9 cellular contexts compared by ENCODE assay signal in genomic region chr5:143403357-143403606, GRCh38. TPM values are rescaled to one million over a fixed set of nuclear protein-coding genes. Genes with fewer than 3 reads are reported as not detected.
DNase-seq lines count a peak whose midpoint lies in the region; ATAC-seq, FAIRE-seq and TF ChIP-seq lines count a peak whose summit lies in the region.
"Had no signal": no experiment of that assay in that cellular context is flagged by ENCODE, and none has a peak within 500 bp of the region (broad histone marks: within the 10 kb centered on the region; RNA-seq: fewer than 3 reads in every experiment).

No MANE protein-coding gene starts in this region.

- H3K4me2 ChIP-seq in keratinocyte (ENCODE audit: control insufficient read depth, extremely low read depth, insufficient read depth, low read depth, low read length), result no peak overlapping the region

- H3K27me3 Mint-ChIP-seq in activated naive CD8-positive, alpha-beta T cell treated with anti-CD3 and anti-CD28 coated beads, Interleukin-2, amount 50 U/mL, for 24 hours, result no peaks in the 10 kb centered on the region

- H3K9me3 ChIP-seq in keratinocyte (ENCODE audit: control insufficient read depth, low read depth, low read length) (no peaks in the 10 kb centered on the region), stomach smooth muscle (ENCODE audit: control insufficient read depth in 2 of 2, low read length in 2 of 2) (no peaks in the 10 kb centered on the region)

- dilution Hi-C loops in keratinocyte (cut with MboI; ENCODE audit: extremely low pct_ligation_motif_present, low sequenced_read_pairs), result no loop called here

- peaks cover 16% of the 10 kb centered on the region for H3K4me1 ChIP-seq in keratinocyte (ENCODE audit: control insufficient read depth, extremely low read depth, insufficient read depth, low read length)
- peaks cover 9% of the 10 kb centered on the region for H3K4me1 ChIP-seq in stomach smooth muscle (ENCODE audit: control insufficient read depth, insufficient read depth, low read length)

- peak overlapping the region; percentile 67 for H3K27ac Mint-ChIP-seq in activated naive CD8-positive, alpha-beta T cell treated with anti-CD3 and anti-CD28 coated beads, Interleukin-2, amount 50 U/mL, for 24 hours

- peaks cover 0 to 2% of the 10 kb centered on the region in 2 experiments for H3K36me3 ChIP-seq in keratinocyte (ENCODE audit: control insufficient read depth in 2 of 2, extremely low read depth in 1 of 2, insufficient read depth in 2 of 2, low read length in 2 of 2)
- peaks cover 4 to 13% of the 10 kb centered on the region in 2 donors for H3K36me3 ChIP-seq in stomach smooth muscle (ENCODE audit: control insufficient read depth in 2 of 2, insufficient read depth in 2 of 2, low read length in 2 of 2)

- peaks cover 34% of the 10 kb centered on the region for H3K36me3 Mint-ChIP-seq in activated naive CD8-positive, alpha-beta T cell treated with anti-CD3 and anti-CD28 coated beads, Interleukin-2, amount 50 U/mL, for 24 hours (ENCODE audit: low read depth)

- H3K4me3 ChIP-seq in keratinocyte (ENCODE audit: control insufficient read depth in 2 of 3, extremely low read depth in 1 of 3, insufficient read depth in 2 of 3, low read depth in 1 of 3, low read length in 3 of 3) (peak overlapping the region; percentile 64 to 94 (median 86)), stomach smooth muscle (ENCODE audit: low read length in 2 of 2) (peak overlapping the region; percentile 87 to 89)

- H2AFZ ChIP-seq in keratinocyte (ENCODE audit: control insufficient read depth, low read length), result peak overlapping the region; percentile 54

- H3K27me3 ChIP-seq in keratinocyte (ENCODE audit: control insufficient read depth, extremely low read depth, insufficient read depth, low read length) (no peaks in the 10 kb centered on the region), stomach smooth muscle (ENCODE audit: control insufficient read depth in 1 of 2, insufficient read depth in 2 of 2, low read length in 2 of 2) (no peaks in the 10 kb centered on the region)

- ATAC-seq in HG03103 (IDR thresholded peaks at IDR 0.05; ENCODE audit: low read depth, unreplicated experiment), result peak; percentile 2
- ATAC-seq in activated naive CD8-positive, alpha-beta T cell treated with anti-CD3 and anti-CD28 coated beads, Interleukin-2, amount 50 U/mL, for 24 hours, result no peak

- peak overlapping the region; percentile 91 for H3K4me3 Mint-ChIP-seq in activated naive CD8-positive, alpha-beta T cell treated with anti-CD3 and anti-CD28 coated beads, Interleukin-2, amount 50 U/mL, for 24 hours

- no peak for TF ChIP-seq CTCF in keratinocyte (optimal IDR thresholded peaks at IDR 0.05 in 1 of 3, IDR thresholded peaks at IDR 0.05 in 1 of 3, conservative IDR thresholded peaks at IDR 0.05 in 1 of 3; ENCODE audit: extremely low read depth in 1 of 3, insufficient read depth in 2 of 3, low read length in 3 of 3)

- DNase-seq in NCI-H526 (lab: John Stamatoyannopoulos, UW), result peak; percentile 33 to 82
- no peak for DNase-seq in NCI-H526 treated with DMSO at 0.1 percent for 48 hours (lab: John Stamatoyannopoulos, UW)
- no peak for DNase-seq in activated naive CD8-positive, alpha-beta T cell treated with anti-CD3 and anti-CD28 coated beads, Interleukin-2, amount 50 U/mL, for 24 hours
- DNase-seq in keratinocyte (ENCODE audit: low read depth, low spot score), result no peak
- DNase-seq in NCI-H1436 treated with DMSO at 0.1 percent for 48 hours (lab: John Stamatoyannopoulos, UW), result no peak
- no peak for DNase-seq in T1000 (lab: John Stamatoyannopoulos, UW)

- peak overlapping the region; percentile 84 for H3K27ac ChIP-seq in keratinocyte (ENCODE audit: control insufficient read depth, insufficient read depth, low read length)
- peak overlapping the region; percentile 91 for H3K27ac ChIP-seq in stomach smooth muscle (ENCODE audit: low read length)

- peaks cover 9% of the 10 kb centered on the region for H3K9me3 Mint-ChIP-seq in activated naive CD8-positive, alpha-beta T cell treated with anti-CD3 and anti-CD28 coated beads, Interleukin-2, amount 50 U/mL, for 24 hours

- peaks cover 55% of the 10 kb centered on the region for H3K4me1 Mint-ChIP-seq in activated naive CD8-positive, alpha-beta T cell treated with anti-CD3 and anti-CD28 coated beads, Interleukin-2, amount 50 U/mL, for 24 hours

- FAIRE-seq in keratinocyte (lab: Jason Lieb, UNC), result no peak
- FAIRE-seq: endometrium had no signal

- H3K9me1 ChIP-seq in keratinocyte (ENCODE audit: control insufficient read depth, extremely low read depth, insufficient read depth, low read length), result no peaks in the 10 kb centered on the region

- no peaks in the 10 kb centered on the region for H4K20me1 ChIP-seq in keratinocyte (ENCODE audit: control insufficient read depth, extremely low read depth, insufficient read depth, low read length)

- H3K9ac ChIP-seq in keratinocyte (ENCODE audit: control insufficient read depth, extremely low read depth, insufficient read depth, low read length) (peak overlapping the region; percentile 93), stomach smooth muscle (ENCODE audit: low read length in 2 of 2) (peak overlapping the region; percentile 37 to 82)

- H3K79me2 ChIP-seq in keratinocyte (ENCODE audit: control insufficient read depth, insufficient read depth, low read length), result peaks cover 52% of the 10 kb centered on the region

RNA-seq across cellular contexts. Expression of gene NR3C1, which starts 0.2 kb away (rescaled TPM):
- 21.7 to 30.7 TPM (median 25.8 TPM) in 3 replicates for polyA plus RNA-seq in keratinocyte
- polyA plus RNA-seq in keratinocyte (2011; ENCODE audit: low read depth), result 14.8 TPM
- polyA plus RNA-seq in keratinocyte (2011; cell fraction: cytosol; rRNA removed), result 12.4 and 23.6 TPM in 2 replicates
- 24.1 and 28.0 TPM in 2 replicates for polyA plus RNA-seq in keratinocyte (2011; cell fraction: nucleus; rRNA removed)
- polyA plus RNA-seq in keratinocyte (2012; ENCODE audit: low replicate concordance), result 19.3 and 23.3 TPM in 2 replicates
- 16.2 to 59.6 TPM (median 49.4 TPM) in 3 replicates for polyA minus RNA-seq in keratinocyte
- polyA minus RNA-seq in keratinocyte (2011; cell fraction: cytosol; rRNA and poly(A)+ RNA removed), result 24.4 TPM
- polyA minus RNA-seq in keratinocyte (2011; cell fraction: nucleus; rRNA and poly(A)+ RNA removed), result 43.6 and 80.7 TPM in 2 replicates

Comparison
In these comparisons a context has a peak if more than half of its experiments do, and no peak if none do; other contexts are left out.
1. DNase-seq: peak in NCI-H526 (2 of 2); none in NCI-H526 treated with DMSO at 0.1 percent for 48 hours (single experiment), activated naive CD8-positive, alpha-beta T cell treated with anti-CD3 and anti-CD28 coated beads, Interleukin-2, amount 50 U/mL, for 24 hours (single experiment), keratinocyte (single experiment), NCI-H1436 treated with DMSO at 0.1 percent for 48 hours (single experiment) and T1000 (single experiment).